ENCODE assay signal across 17 cellular contexts in the genomic region with DNA sequence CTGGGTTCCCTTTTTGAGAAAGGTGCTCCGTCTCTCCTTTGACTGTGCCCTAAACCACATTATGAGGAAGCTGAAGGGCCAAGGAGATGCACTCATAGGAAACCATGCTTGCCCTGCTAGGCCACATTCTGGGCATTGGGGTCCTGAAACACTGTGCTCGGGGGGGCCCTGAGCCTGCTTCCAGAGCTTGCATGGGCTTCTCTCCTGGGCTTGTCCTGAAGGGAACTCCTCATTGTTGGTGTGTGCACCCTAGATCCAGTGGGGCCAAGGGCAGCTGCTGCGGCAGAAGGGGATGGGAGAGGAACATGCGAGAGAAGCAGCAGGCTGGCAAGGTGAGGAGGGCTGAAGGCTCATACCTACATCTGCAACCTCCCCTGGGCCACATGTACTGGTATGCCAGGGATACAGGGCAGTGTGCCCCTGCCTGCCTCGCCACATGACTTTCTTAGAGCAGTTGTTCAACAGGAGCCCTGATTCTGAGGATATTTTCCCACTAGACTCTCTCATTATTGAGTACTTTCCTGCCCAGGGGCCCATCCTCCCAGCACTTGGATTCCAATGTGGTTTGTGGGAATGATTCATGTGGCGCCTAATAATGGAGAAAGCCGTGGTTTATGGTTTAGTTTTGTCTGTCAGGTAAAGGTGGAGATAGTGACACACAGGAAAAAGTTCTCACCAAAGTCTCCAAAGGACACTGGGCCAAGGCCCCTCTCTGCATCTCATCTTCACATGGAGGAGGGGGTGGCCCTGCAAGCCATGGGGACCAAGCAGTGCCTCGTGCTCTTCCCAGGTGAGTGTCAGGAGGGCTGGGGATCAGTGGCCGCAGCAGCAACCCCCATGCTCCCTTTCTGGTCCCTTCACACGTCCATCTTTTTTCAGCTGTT.
DNase-seq lines count a peak whose midpoint lies in the region; FAIRE-seq and TF ChIP-seq lines count a peak whose summit lies in the region.
"Had no signal": no experiment of that assay in that cellular context is flagged by ENCODE, and none has a peak within 500 bp of the region (broad histone marks: within the 10 kb centered on the region; RNA-seq: fewer than 3 reads in every experiment).

No MANE protein-coding gene starts in this region.

- H4K91ac ChIP-seq in neuronal stem cell (ENCODE audit: low read depth, low read length, poor library complexity) = no peak overlapping the region

- H3K36me3 ChIP-seq in mammary epithelial cell (ENCODE audit: insufficient read depth, low read length) = no peaks in the 10 kb centered on the region
- H3K36me3 ChIP-seq in neuronal stem cell (replicated peaks in 1 of 2; ENCODE audit: control insufficient read depth in 2 of 2, insufficient read depth in 2 of 2, low read length in 2 of 2) = no peaks in the 10 kb centered on the region
- no peaks in the 10 kb centered on the region for H3K36me3 ChIP-seq in Caco-2 (ENCODE audit: control insufficient read depth, insufficient read depth, low read length)
- H3K36me3 ChIP-seq: BLaER1, suprapubic skin had no signal

- H3K27ac Mint-ChIP-seq in Caco-2 (ENCODE audit: unreplicated experiment) = no peak overlapping the region

- no peaks in the 10 kb centered on the region for H3K79me2 ChIP-seq in mammary epithelial cell (ENCODE audit: insufficient read depth, low read length)
- H3K79me2 ChIP-seq: parathyroid adenoma had no signal

- in situ Hi-C loops in mammary epithelial cell (cut with MboI; ENCODE audit: low sequenced_read_pairs in 2 of 2) = no loop called here

- H2BK5ac ChIP-seq in neuronal stem cell (ENCODE audit: low read length) = no peak overlapping the region

- peak; percentile 76 for DNase-seq in ELR (ENCODE audit: low read depth)
- DNase-seq in NCI-H226 = peak; percentile 12
- peak; percentile 93 for DNase-seq in mammary epithelial cell
- DNase-seq in neuronal stem cell (ENCODE audit: low spot score) = no peak
- DNase-seq in GM12892 (ENCODE audit: insufficient read length) = no peak
- no peak for DNase-seq in NCI-H1694 (lab: John Stamatoyannopoulos, UW)
- DNase-seq in Caco-2 = no peak
- no peak for DNase-seq in DMS53 (lab: John Stamatoyannopoulos, UW)
- DNase-seq: DMS79 treated with DMSO at 0.1 percent for 48 hours, islet precursor cell, mucosa of descending colon, NCI-H774, SHP77 treated with DMSO at 0.1 percent for 48 hours had no signal

- peaks cover 7% of the 10 kb centered on the region for H3K9me3 Mint-ChIP-seq in Caco-2 (ENCODE audit: unreplicated experiment)
- H3K9me3 Mint-ChIP-seq: central memory CD8-positive, alpha-beta T cell had no signal

- no peak overlapping the region for H3K4me3 Mint-ChIP-seq in Caco-2 (ENCODE audit: unreplicated experiment)
- H3K4me3 Mint-ChIP-seq: central memory CD8-positive, alpha-beta T cell had no signal

- TF ChIP-seq CTCF in mammary epithelial cell (conservative IDR thresholded peaks at IDR 0.05 in 1 of 2, IDR thresholded peaks at IDR 0.05 in 1 of 2; ENCODE audit: extremely low read depth in 1 of 2, insufficient read depth in 1 of 2, low read depth in 1 of 2, low read length in 2 of 2) (no peak), Caco-2 (IDR thresholded peaks at IDR 0.05; ENCODE audit: insufficient read depth in 1 of 2, low read depth in 1 of 2, low read length in 1 of 2, severe bottlenecking in 1 of 2, unreplicated experiment in 1 of 2) (no peak)

- no peak overlapping the region for H2AFZ ChIP-seq in mammary epithelial cell (ENCODE audit: low read depth, low read length)
- H2AFZ ChIP-seq in neuronal stem cell (ENCODE audit: low read length) = no peak overlapping the region
- H2AFZ ChIP-seq: parathyroid adenoma had no signal

- no peak for TF ChIP-seq POLR2A in GM12892 (IDR thresholded peaks at IDR 0.05; ENCODE audit: low read depth, low read length)

- peaks cover 21% of the 10 kb centered on the region for H3K4me1 Mint-ChIP-seq in Caco-2 (ENCODE audit: low read depth, unreplicated experiment)

- BruUV-seq in mammary epithelial cell (replicated peaks; lab: Mats Ljungman, UMichigan) (no TSS peak), Caco-2 (replicated peaks; lab: Mats Ljungman, UMichigan) (no TSS peak)

- no peak overlapping the region for H3K9ac ChIP-seq in mammary epithelial cell (ENCODE audit: insufficient read depth, low read length)
- no peak overlapping the region for H3K9ac ChIP-seq in neuronal stem cell (ENCODE audit: low read depth, low read length, poor library complexity)
- H3K9ac ChIP-seq: BLaER1, parathyroid adenoma had no signal

- H2AK5ac ChIP-seq in neuronal stem cell (ENCODE audit: low read depth, low read length) = no peak overlapping the region

- no peaks in the 10 kb centered on the region for H3K36me3 Mint-ChIP-seq in Caco-2 (ENCODE audit: insufficient read depth, unreplicated experiment)

- POLR2A ChIA-PET in Caco-2 (lab: Charles Lee) = no interaction called here

- dilution Hi-C loops in mammary epithelial cell (cut with HindIII; ENCODE audit: low sequenced_read_pairs) = loop anchor here (5.0 kb wide), 1 partner anchor 32 kb away; no protein-coding TSS in a partner anchor

- H3K18ac ChIP-seq in neuronal stem cell (ENCODE audit: low read length) = peak overlapping the region; percentile 32

- H4K8ac ChIP-seq in neuronal stem cell (ENCODE audit: low read depth, low read length) = no peak overlapping the region

- no peak overlapping the region for H3K4me3 ChIP-seq in mammary epithelial cell (replicated peaks in 1 of 3; ENCODE audit: insufficient read depth in 1 of 3, low read depth in 2 of 3, low read length in 3 of 3)
- no peak overlapping the region for H3K4me3 ChIP-seq in neuronal stem cell (ENCODE audit: low read length in 2 of 2)
- no peak overlapping the region for H3K4me3 ChIP-seq in Caco-2 (ENCODE audit: low read depth, low read length)
- H3K4me3 ChIP-seq: BLaER1, mucosa of descending colon, suprapubic skin had no signal

- peak overlapping the region; percentile 38 for H2BK15ac ChIP-seq in neuronal stem cell (ENCODE audit: low read length)

- WGBS in mammary epithelial cell (ENCODE audit: low coverage, missing lambda C conversion rate) = 55% methylated on average over 9 of the region's 10 CpGs
- no CpG with 5 or more reads among the region's 10 CpGs for WGBS in neuronal stem cell (ENCODE audit: extremely low coverage in 2 of 2, insufficient read length in 2 of 2, insufficient replicate concordance in 1 of 2), 2 donors

- H3K27ac ChIP-seq in mammary epithelial cell (ENCODE audit: insufficient read depth, low read depth, low read length) (no peak overlapping the region), neuronal stem cell (replicated peaks; ENCODE audit: low read length) (no peak overlapping the region)
- H3K27ac ChIP-seq: BLaER1, parathyroid adenoma had no signal

- H3K27me3 Mint-ChIP-seq in Caco-2 (ENCODE audit: insufficient read depth, unreplicated experiment) = no peaks in the 10 kb centered on the region
- H3K27me3 Mint-ChIP-seq: central memory CD8-positive, alpha-beta T cell had no signal

- H4K20me1 ChIP-seq in mammary epithelial cell (ENCODE audit: insufficient read depth, low read length) = no peaks in the 10 kb centered on the region
- H4K20me1 ChIP-seq: BLaER1 had no signal

- no peak for FAIRE-seq in GM12892 (lab: Jason Lieb, UNC)

- H3K4me1 ChIP-seq in mammary epithelial cell (ENCODE audit: insufficient read depth, low read length) = peaks cover 33% of the 10 kb centered on the region
- peaks cover 11 to 30% of the 10 kb centered on the region in 2 donors for H3K4me1 ChIP-seq in neuronal stem cell (ENCODE audit: control insufficient read depth in 2 of 2, insufficient read depth in 1 of 2, low read depth in 1 of 2, low read length in 2 of 2)
- H3K4me1 ChIP-seq in Caco-2 = no peaks in the 10 kb centered on the region
- H3K4me1 ChIP-seq: BLaER1, parathyroid adenoma had no signal

- intact Hi-C loops in mammary epithelial cell (cut with micrococcal nuclease) = no loop called here
- intact Hi-C loops in Caco-2 (cut with micrococcal nuclease; ENCODE audit: unreplicated experiment) = no loop called here

- H3K4ac ChIP-seq in neuronal stem cell (ENCODE audit: low read length) = no peak overlapping the region

- no peaks in the 10 kb centered on the region for H3K27me3 ChIP-seq in mammary epithelial cell (ENCODE audit: insufficient read depth, low read length)
- H3K27me3 ChIP-seq in neuronal stem cell (ENCODE audit: control insufficient read depth in 3 of 3, insufficient read depth in 3 of 3, low read depth in 1 of 3, low read length in 3 of 3) = no peaks in the 10 kb centered on the region
- H3K27me3 ChIP-seq in Caco-2 (replicated peaks; ENCODE audit: control insufficient read depth, insufficient read depth, low read length) = no peaks in the 10 kb centered on the region
- H3K27me3 ChIP-seq: BLaER1, suprapubic skin had no signal

- CTCF ChIA-PET in mammary epithelial cell (lab: Charles Lee; ENCODE audit: low non-redundant PET) (interaction anchor here (0.6 kb wide), 1 partner anchor 16 kb away, joined by 4 read pairs; no protein-coding TSS in a partner anchor), Caco-2 (lab: Charles Lee) (no interaction called here)

- H3K9me3 ChIP-seq in mammary epithelial cell (replicated peaks; ENCODE audit: insufficient read depth, low read length) = no peaks in the 10 kb centered on the region
- H3K9me3 ChIP-seq in neuronal stem cell (replicated peaks in 1 of 2; ENCODE audit: control insufficient read depth in 2 of 2, insufficient read depth in 1 of 2, low read depth in 1 of 2, low read length in 2 of 2) = peaks cover 3 to 18% of the 10 kb centered on the region in 2 donors
- H3K9me3 ChIP-seq in Caco-2 = peaks cover 3% of the 10 kb centered on the region; the same call in 1 of the 2 replicates
- H3K9me3 ChIP-seq: mucosa of descending colon, suprapubic skin had no signal

- peak overlapping the region; percentile 27 for H3K23ac ChIP-seq in neuronal stem cell (ENCODE audit: low read depth, low read length, poor library complexity)

- peak overlapping the region; percentile 19 for H3K4me2 ChIP-seq in mammary epithelial cell (ENCODE audit: insufficient read depth, low read depth, low read length)
- H3K4me2 ChIP-seq in neuronal stem cell (ENCODE audit: insufficient read depth, low read length, poor library complexity, severe bottlenecking) = no peak overlapping the region
- H3K4me2 ChIP-seq: BLaER1 had no signal

- H3K14ac ChIP-seq in neuronal stem cell (ENCODE audit: low read length) = no peak overlapping the region

- H2BK12ac ChIP-seq in neuronal stem cell (ENCODE audit: low read length) = no peak overlapping the region

- H3K79me1 ChIP-seq in neuronal stem cell (ENCODE audit: low read depth, low read length) = no peaks in the 10 kb centered on the region

- H2BK120ac ChIP-seq in neuronal stem cell (ENCODE audit: low read depth, low read length) = no peak overlapping the region

Comparison
In these comparisons a context has a peak if more than half of its experiments do, and no peak if none do; other contexts are left out.
1. DNase-seq: peak in ELR (single experiment), NCI-H226 (single experiment) and mammary epithelial cell (single experiment); none in neuronal stem cell (single experiment), GM12892 (single experiment), NCI-H1694 (single experiment), Caco-2 (0 of 2) and DMS53 (single experiment).